20 cellular contexts compared by ENCODE assay signal in genomic region chr6:95545226-95545625, GRCh38. TPM values are rescaled to one million over a fixed set of nuclear protein-coding genes. Genes with fewer than 3 reads are reported as not detected.
DNase-seq lines count a peak whose midpoint lies in the region; ATAC-seq and TF ChIP-seq lines count a peak whose summit lies in the region.
"Had no signal": no experiment of that assay in that cellular context is flagged by ENCODE, and none has a peak within 500 bp of the region (broad histone marks: within the 10 kb centered on the region; RNA-seq: fewer than 3 reads in every experiment).

No MANE protein-coding gene starts in this region.

- no peak overlapping the region for H3K27ac ChIP-seq in Karpas-422 (ENCODE audit: low read length)
- H3K27ac ChIP-seq: hepatocyte, HL-60, pancreas, SJSA1 had no signal

- peaks cover 22% of the 10 kb centered on the region for H3K4me1 ChIP-seq in neuron (ENCODE audit: insufficient read depth, low read length)
- H3K4me1 ChIP-seq in Karpas-422 (ENCODE audit: low read length), result no peaks in the 10 kb centered on the region
- H3K4me1 ChIP-seq: esophagus squamous epithelium, pancreas, SJSA1 had no signal

- DNase-seq in D341Med (ENCODE audit: low spot score) (peak; percentile 46), NCI-H446 treated with DMSO at 0.1 percent for 48 hours (lab: John Stamatoyannopoulos, UW) (peak; percentile 50), fibroblast of mammary gland (ENCODE audit: low read depth) (peak; percentile 81), SIG-M5 (lab: John Stamatoyannopoulos, UW) (no peak), mucosa of gallbladder (ENCODE audit: low spot score) (no peak), Karpas-422 (no peak)
- DNase-seq: activated naive CD4-positive, alpha-beta T cell treated with Interleukin-2 at 50 U/mL for 16 hours; DND-41; esophagus squamous epithelium; kidney glomerular epithelial cell; NCI-H1105 treated with DMSO at 0.1 percent for 48 hours; NCI-H345; pancreas had no signal

- ATAC-seq in HG02763 (IDR thresholded peaks at IDR 0.05; ENCODE audit: unreplicated experiment), result no peak
- ATAC-seq: K562; stimulated activated effector memory CD8-positive, alpha-beta T cell treated with anti-CD3 and anti-CD28 coated beads, Interleukin-12 subunit alpha, Interleukin-12 subunit beta, amount 100 ng/mL, for 72 hours had no signal

- H3K9me3 ChIP-seq in neuron (ENCODE audit: low read length), result no peaks in the 10 kb centered on the region
- no peaks in the 10 kb centered on the region for H3K9me3 ChIP-seq in Karpas-422 (ENCODE audit: low read length)
- H3K9me3 ChIP-seq: esophagus squamous epithelium, pancreas, SJSA1 had no signal

- no peaks in the 10 kb centered on the region for H3K36me3 ChIP-seq in neuron (ENCODE audit: insufficient read depth, low read length)
- H3K36me3 ChIP-seq in Karpas-422 (ENCODE audit: insufficient read depth, low read length), result no peaks in the 10 kb centered on the region
- H3K36me3 ChIP-seq: esophagus squamous epithelium, pancreas, SJSA1 had no signal

- H3K4me3 ChIP-seq in fibroblast of mammary gland (ENCODE audit: control insufficient read depth, low read depth, low read length), result no peak overlapping the region
- H3K4me3 ChIP-seq in neuron (ENCODE audit: low read length), result no peak overlapping the region
- H3K4me3 ChIP-seq in Karpas-422 (ENCODE audit: low read length), result no peak overlapping the region
- H3K4me3 ChIP-seq: esophagus squamous epithelium, hepatocyte, K562, pancreas, SJSA1 had no signal

- H3K27me3 ChIP-seq in neuron (ENCODE audit: insufficient read depth, low read length) (no peaks in the 10 kb centered on the region), Karpas-422 (ENCODE audit: low read length) (no peaks in the 10 kb centered on the region)
- H3K27me3 ChIP-seq: esophagus squamous epithelium, hepatocyte, pancreas, SJSA1 had no signal

- H3K9ac ChIP-seq in Karpas-422 (ENCODE audit: low read length), result no peak overlapping the region

- H3K9me2 ChIP-seq in Karpas-422 (replicated peaks; ENCODE audit: insufficient read depth, low read length), result no peaks in the 10 kb centered on the region

- H3K79me2 ChIP-seq in Karpas-422 (ENCODE audit: low read length), result no peaks in the 10 kb centered on the region
- H3K79me2 ChIP-seq: hepatocyte had no signal

- no peaks in the 10 kb centered on the region for H4K20me1 ChIP-seq in Karpas-422 (ENCODE audit: insufficient read depth, low read depth, low read length)

- TF ChIP-seq CTCF in fibroblast of mammary gland (conservative IDR thresholded peaks at IDR 0.05; ENCODE audit: control insufficient read depth, insufficient read depth, low read depth, low read length), result no peak

- H3K4me2 ChIP-seq in Karpas-422 (ENCODE audit: low read depth, low read length, poor library complexity, severe bottlenecking), result no peak overlapping the region
- H3K4me2 ChIP-seq: hepatocyte had no signal

- H2AFZ ChIP-seq in neuron (ENCODE audit: low read depth, low read length), result peak overlapping the region; percentile 3
- H2AFZ ChIP-seq in Karpas-422 (ENCODE audit: low read length), result no peak overlapping the region
- H2AFZ ChIP-seq: hepatocyte had no signal

RNA-seq across cellular contexts. Expression of gene MANEA, which starts 32.1 kb away (rescaled TPM):
- total RNA-seq in mucosa of gallbladder, result 14.6 TPM
- 5.2 and 33.4 TPM in 2 replicates for total RNA-seq in Karpas-422 (2014; rRNA removed; shearing (Covaris generic); ENCODE audit: low replicate concordance)

Comparison
In these comparisons a context has a peak if more than half of its experiments do, and no peak if none do; other contexts are left out.
1. DNase-seq: peak in D341Med (single experiment), NCI-H446 treated with DMSO at 0.1 percent for 48 hours (single experiment) and fibroblast of mammary gland (single experiment); none in SIG-M5 (single experiment), mucosa of gallbladder (single experiment) and Karpas-422 (single experiment).